Comparison of ENCODE assay signal across 21 cellular contexts in genomic region chr3:124329723-124330122, GRCh38.
DNase-seq lines count a peak whose midpoint lies in the region; ATAC-seq, FAIRE-seq and TF ChIP-seq lines count a peak whose summit lies in the region.
"Had no signal": no experiment of that assay in that cellular context is flagged by ENCODE, and none has a peak within 500 bp of the region (broad histone marks: within the 10 kb centered on the region; RNA-seq: fewer than 3 reads in every experiment).

No MANE protein-coding gene starts in this region.

- TF ChIP-seq RAD21 in H1 (IDR thresholded peaks at IDR 0.05 in 1 of 2, conservative IDR thresholded peaks at IDR 0.05 in 1 of 2; ENCODE audit: low read depth in 2 of 2, low read length in 2 of 2): no peak

- DNase-seq in H1 (ENCODE audit: low read depth in 1 of 2, low spot score in 2 of 2) (no peak), esophagus muscularis mucosa (ENCODE audit: extremely low spot score) (peak; percentile 53), osteoblast (ENCODE audit: insufficient read length, low spot score, missing footprints) (peak; percentile 58), iPS-NIHi7 (ENCODE audit: extremely low spot score) (no peak)
- DNase-seq in stimulated activated effector memory CD8-positive, alpha-beta T cell treated with anti-CD3 and anti-CD28 coated beads, Interleukin-12 subunit alpha, Interleukin-12 subunit beta, amount 100 ng/mL, for 72 hours (ENCODE audit: low spot score in 2 of 2): no peak
- DNase-seq: AML-193; Caco-2; Calu3; CD4-positive, alpha-beta T cell; CD8-positive, alpha-beta T cell; DMS79 treated with DMSO at 0.1 percent for 48 hours; GF-D8 had no signal

- no peaks in the 10 kb centered on the region for H3K9me3 Mint-ChIP-seq in stimulated activated effector memory CD8-positive, alpha-beta T cell treated with anti-CD3 and anti-CD28 coated beads, Interleukin-12 subunit alpha, Interleukin-12 subunit beta, amount 100 ng/mL, for 72 hours
- H3K9me3 Mint-ChIP-seq: CD4-positive, alpha-beta T cell; CD8-positive, alpha-beta T cell had no signal

- no peaks in the 10 kb centered on the region for H3K4me1 Mint-ChIP-seq in stimulated activated effector memory CD8-positive, alpha-beta T cell treated with anti-CD3 and anti-CD28 coated beads, Interleukin-12 subunit alpha, Interleukin-12 subunit beta, amount 100 ng/mL, for 72 hours
- H3K4me1 Mint-ChIP-seq: B cell had no signal

- no peak overlapping the region for H3K4ac ChIP-seq in H1 (replicated peaks; ENCODE audit: insufficient read length, low read depth, low read length)

- no peak for TF ChIP-seq CTCF in H1 (IDR thresholded peaks at IDR 0.05; ENCODE audit: control extremely low read depth in 1 of 3, insufficient read depth in 1 of 3, low read depth in 1 of 3, low read length in 3 of 3)
- TF ChIP-seq CTCF in esophagus muscularis mucosa (IDR thresholded peaks at IDR 0.05): no peak
- no peak for TF ChIP-seq CTCF in osteoblast (IDR thresholded peaks at IDR 0.05; ENCODE audit: extremely low read depth, low read depth, low read length)

- H3K4me1 ChIP-seq in H1 (replicated peaks in 1 of 4; ENCODE audit: control insufficient read depth in 3 of 4, insufficient read depth in 4 of 4, low read length in 3 of 4) (no peaks in the 10 kb centered on the region; a peak in 1 of 7 replicates), esophagus muscularis mucosa (no peaks in the 10 kb centered on the region), osteoblast (ENCODE audit: insufficient read depth, low read length) (no peaks in the 10 kb centered on the region)
- H3K4me1 ChIP-seq: A549; BLaER1 treated with 17β-estradiol and CSF1 and Interleukin-3, amounts not matched to agents 10 nM and 100 nM; Caco-2 had no signal

- H3K4me3 ChIP-seq in H1 (ENCODE audit: extremely low read depth in 1 of 4, insufficient read depth in 2 of 4, low read depth in 3 of 4, low read length in 4 of 4) (no peak overlapping the region), esophagus muscularis mucosa (no peak overlapping the region), osteoblast (ENCODE audit: insufficient read depth, low read length) (no peak overlapping the region)
- H3K4me3 ChIP-seq: A549; BLaER1 treated with 17β-estradiol and CSF1 and Interleukin-3, amounts not matched to agents 10 nM and 100 nM had no signal

- no peaks in the 10 kb centered on the region for H3K23me2 ChIP-seq in H1 (ENCODE audit: low read depth, low read length)

- H2BK120ac ChIP-seq in H1 (replicated peaks; ENCODE audit: low read depth, low read length): no peak overlapping the region

- TF ChIP-seq POLR2A in H1 (IDR thresholded peaks at IDR 0.05; ENCODE audit: control extremely low read depth in 1 of 2, low read depth in 2 of 2, low read length in 2 of 2): no peak
- TF ChIP-seq POLR2A in esophagus muscularis mucosa (IDR thresholded peaks at IDR 0.05; ENCODE audit: low read depth): no peak

- no peaks in the 10 kb centered on the region for H3K79me2 ChIP-seq in H1 (ENCODE audit: control insufficient read depth in 1 of 2, insufficient read depth in 2 of 2, low read length in 2 of 2)
- no peaks in the 10 kb centered on the region for H3K79me2 ChIP-seq in osteoblast (ENCODE audit: insufficient read depth, low read length)

- H2AK5ac ChIP-seq in H1 (ENCODE audit: low read depth, low read length): no peak overlapping the region

- no peak overlapping the region for H4K5ac ChIP-seq in H1 (ENCODE audit: insufficient read length, low read depth, low read length)

- H3K27me3 ChIP-seq in H1 (replicated peaks in 1 of 4; ENCODE audit: control insufficient read depth in 3 of 4, extremely low read depth in 1 of 4, insufficient read depth in 3 of 4, low read length in 3 of 4) (no peaks in the 10 kb centered on the region), esophagus muscularis mucosa (no peaks in the 10 kb centered on the region), osteoblast (ENCODE audit: insufficient read depth, low read length) (peaks cover 20% of the 10 kb centered on the region)
- H3K27me3 ChIP-seq: BLaER1 treated with 17β-estradiol and CSF1 and Interleukin-3, amounts not matched to agents 10 nM and 100 nM had no signal

- H3K9me3 ChIP-seq in H1 (ENCODE audit: insufficient read depth in 2 of 2, low read depth in 1 of 2, low read length in 1 of 2) (no peaks in the 10 kb centered on the region), esophagus muscularis mucosa (no peaks in the 10 kb centered on the region), osteoblast (ENCODE audit: low read depth, low read length) (no peaks in the 10 kb centered on the region)
- H3K9me3 ChIP-seq: A549; BLaER1 treated with 17β-estradiol and CSF1 and Interleukin-3, amounts not matched to agents 10 nM and 100 nM; Caco-2 had no signal

- H3K27ac ChIP-seq in H1 (ENCODE audit: low read depth, low read length) (no peak overlapping the region), esophagus muscularis mucosa (replicated peaks in 1 of 4) (no peak overlapping the region), osteoblast (ENCODE audit: low read depth, low read length) (no peak overlapping the region)
- H3K27ac ChIP-seq: 22Rv1; A549; BLaER1 treated with 17β-estradiol and CSF1 and Interleukin-3, amounts not matched to agents 10 nM and 100 nM; C4-2B had no signal

- H4K20me1 ChIP-seq in H1 (replicated peaks in 1 of 2; ENCODE audit: control insufficient read depth in 1 of 2, insufficient read depth in 2 of 2, low read length in 2 of 2): no peaks in the 10 kb centered on the region
- H4K20me1 ChIP-seq in osteoblast (ENCODE audit: insufficient read depth, low read length): no peaks in the 10 kb centered on the region
- H4K20me1 ChIP-seq: BLaER1 treated with 17β-estradiol and CSF1 and Interleukin-3, amounts not matched to agents 10 nM and 100 nM had no signal

- no peak overlapping the region for H2BK20ac ChIP-seq in H1 (ENCODE audit: low read length)

- no peak overlapping the region for H3K9ac ChIP-seq in H1 (replicated peaks in 1 of 4; ENCODE audit: extremely low read depth in 1 of 4, low read depth in 3 of 4, low read length in 3 of 4)
- H3K9ac ChIP-seq: BLaER1 treated with 17β-estradiol and CSF1 and Interleukin-3, amounts not matched to agents 10 nM and 100 nM had no signal

- H3K4me2 ChIP-seq in H1 (ENCODE audit: insufficient read depth in 1 of 2, low read depth in 2 of 2, low read length in 2 of 2): no peak overlapping the region
- no peak overlapping the region for H3K4me2 ChIP-seq in osteoblast (ENCODE audit: insufficient read depth, low read length)
- H3K4me2 ChIP-seq: A549; BLaER1 treated with 17β-estradiol and CSF1 and Interleukin-3, amounts not matched to agents 10 nM and 100 nM had no signal

- no peaks in the 10 kb centered on the region for H3K36me3 Mint-ChIP-seq in stimulated activated effector memory CD8-positive, alpha-beta T cell treated with anti-CD3 and anti-CD28 coated beads, Interleukin-12 subunit alpha, Interleukin-12 subunit beta, amount 100 ng/mL, for 72 hours
- H3K36me3 Mint-ChIP-seq: CD8-positive, alpha-beta T cell had no signal

- TF ChIP-seq EP300 in H1 (IDR thresholded peaks at IDR 0.05; ENCODE audit: borderline replicate concordance in 1 of 2, low read depth in 2 of 2, low read length in 2 of 2) (no peak), esophagus muscularis mucosa (IDR thresholded peaks at IDR 0.05) (no peak)

- no peak overlapping the region for H2BK12ac ChIP-seq in H1 (ENCODE audit: low read depth, low read length)

- H3K14ac ChIP-seq in H1 (ENCODE audit: insufficient read length): no peak overlapping the region

- intact Hi-C loops in esophagus muscularis mucosa (cut with DNase I): no loop called here

- no peak for FAIRE-seq in H1 (lab: Jason Lieb, UNC)
- FAIRE-seq: A549, D721Med, G401.6, GM12891, GM19239 had no signal

- POLR2A ChIA-PET in H1 (lab: Charles Lee; ENCODE audit: partially characterized antibody): no interaction called here

- 94% methylated on average over 2 of the region's 2 CpGs; no CpG with 5 or more reads in 1 of the 2 experiments for WGBS in H1 (ENCODE audit: extremely low coverage in 1 of 2, insufficient coverage in 1 of 2, insufficient read length in 1 of 2, insufficient replicate concordance in 2 of 2, low coverage in 1 of 2, low lambda C conversion rate in 2 of 2, missing lambda C conversion rate in 1 of 2), 2 experiments
- 89% methylated on average over 2 of the region's 2 CpGs for WGBS in esophagus muscularis mucosa

- ATAC-seq in stimulated activated effector memory CD8-positive, alpha-beta T cell treated with anti-CD3 and anti-CD28 coated beads, Interleukin-12 subunit alpha, Interleukin-12 subunit beta, amount 100 ng/mL, for 72 hours: no peak
- ATAC-seq: A549; CD8-positive, alpha-beta T cell had no signal

- H3K4me3 Mint-ChIP-seq in stimulated activated effector memory CD8-positive, alpha-beta T cell treated with anti-CD3 and anti-CD28 coated beads, Interleukin-12 subunit alpha, Interleukin-12 subunit beta, amount 100 ng/mL, for 72 hours: no peak overlapping the region
- H3K4me3 Mint-ChIP-seq: B cell; CD4-positive, alpha-beta T cell; CD8-positive, alpha-beta T cell had no signal

- H4K8ac ChIP-seq in H1 (ENCODE audit: extremely low read depth, insufficient read depth, low read length): no peak overlapping the region

- no peak overlapping the region for H3K27ac Mint-ChIP-seq in stimulated activated effector memory CD8-positive, alpha-beta T cell treated with anti-CD3 and anti-CD28 coated beads, Interleukin-12 subunit alpha, Interleukin-12 subunit beta, amount 100 ng/mL, for 72 hours
- H3K27ac Mint-ChIP-seq: B cell; CD4-positive, alpha-beta T cell; CD8-positive, alpha-beta T cell had no signal

- CTCF ChIA-PET in H1 (lab: Charles Lee; ENCODE audit: partially characterized antibody): interaction anchor here (0.7 to 2.6 kb wide), 4 partner anchors 8 to 139 kb away, joined by 3 to 12 read pairs (median 4); no protein-coding TSS in a partner anchor

- no peak overlapping the region for H2BK15ac ChIP-seq in H1 (ENCODE audit: low read length)

- H3K56ac ChIP-seq in H1 (replicated peaks; ENCODE audit: insufficient read length, low read depth, low read length): no peak overlapping the region

- H3K79me1 ChIP-seq in H1 (ENCODE audit: low read depth, low read length): no peaks in the 10 kb centered on the region

- no peak overlapping the region for H2BK5ac ChIP-seq in H1 (ENCODE audit: low read depth, low read length)

- H4K91ac ChIP-seq in H1 (replicated peaks; ENCODE audit: insufficient read length, low read length): no peak overlapping the region

- no peak overlapping the region for H3K18ac ChIP-seq in H1 (ENCODE audit: extremely low read depth, low read length)

- peak overlapping the region; percentile 38 for H3K23ac ChIP-seq in H1 (ENCODE audit: insufficient read length)

- H2AFZ ChIP-seq in H1 (ENCODE audit: low read length) (no peak overlapping the region), osteoblast (ENCODE audit: low read length) (no peak overlapping the region)

- H3K36me3 ChIP-seq in H1 (ENCODE audit: control insufficient read depth in 2 of 4, insufficient read depth in 4 of 4, low read length in 3 of 4): no peaks in the 10 kb centered on the region
- H3K36me3 ChIP-seq in esophagus muscularis mucosa: peaks cover 0 to 43% (median 14%) of the 10 kb centered on the region in 4 donors
- no peaks in the 10 kb centered on the region for H3K36me3 ChIP-seq in osteoblast (ENCODE audit: insufficient read depth, low read length)

TF ChIP-seq in H1, 55 proteins besides CTCF, POLR2A, EP300 and RAD21 (continues in another document):
- no peak for TF ChIP-seq JUN (IDR thresholded peaks at IDR 0.05; ENCODE audit: low read depth, low read length)

Comparison
In these comparisons a context has a peak if more than half of its experiments do, and no peak if none do; other contexts are left out.
1. DNase-seq: peak in esophagus muscularis mucosa (single experiment) and osteoblast (single experiment); none in H1 (0 of 2), stimulated activated effector memory CD8-positive, alpha-beta T cell treated with anti-CD3 and anti-CD28 coated beads, Interleukin-12 subunit alpha, Interleukin-12 subunit beta, amount 100 ng/mL, for 72 hours (0 of 2) and iPS-NIHi7 (single experiment).